Comparison of ENCODE assay signal across 20 cellular contexts in the genomic region with DNA sequence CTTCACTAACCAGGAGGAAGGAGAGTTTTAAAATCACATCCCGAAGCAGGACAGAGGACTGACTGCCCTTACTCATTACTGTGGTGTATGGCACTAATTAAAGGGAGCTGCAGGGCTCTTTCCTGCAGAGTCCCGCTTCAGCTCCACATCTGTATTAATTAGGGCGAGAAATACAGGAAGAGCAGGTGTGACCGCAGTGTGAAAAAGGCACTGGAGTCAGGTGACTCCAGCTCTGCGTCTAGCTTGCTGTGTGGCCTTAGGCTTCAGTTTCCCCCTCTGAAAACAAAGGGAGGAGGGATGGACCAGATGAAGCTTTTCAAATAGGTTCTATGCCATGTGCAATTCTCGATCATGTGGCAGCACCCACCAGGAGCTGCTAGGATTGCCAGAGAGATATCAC. TPM values are rescaled to one million over a fixed set of nuclear protein-coding genes. Genes with fewer than 3 reads are reported as not detected.
DNase-seq lines count a peak whose midpoint lies in the region; FAIRE-seq and TF ChIP-seq lines count a peak whose summit lies in the region.
"Had no signal": no experiment of that assay in that cellular context is flagged by ENCODE, and none has a peak within 500 bp of the region (broad histone marks: within the 10 kb centered on the region; RNA-seq: fewer than 3 reads in every experiment).

No MANE protein-coding gene starts in this region.

- 71 to 84% (median 76%) methylated on average over 6 of the region's 6 CpGs for WGBS in spleen, 5 donors

- no peak overlapping the region for H3K4me3 ChIP-seq in Jurkat, Clone E6-1 (ENCODE audit: low read length)
- H3K4me3 ChIP-seq in spleen (no peak overlapping the region), kidney (ENCODE audit: low read length in 2 of 2) (no peak overlapping the region)

- peaks cover 3% of the 10 kb centered on the region for H3K36me3 Mint-ChIP-seq in chondrocyte (ENCODE audit: low read depth)

- no peaks in the 10 kb centered on the region for H3K27me3 Mint-ChIP-seq in chondrocyte (ENCODE audit: low read depth)

- H3K27ac Mint-ChIP-seq in chondrocyte (ENCODE audit: unreplicated experiment) = no peak overlapping the region
- H3K27ac Mint-ChIP-seq: CD4-positive, alpha-beta T cell had no signal

- DNase-seq in NCI-H510A treated with DMSO at 0.1 percent for 48 hours (lab: John Stamatoyannopoulos, UW) (peak; percentile 6), NCI-H510A (lab: John Stamatoyannopoulos, UW) (no peak), chondrocyte (ENCODE audit: low spot score) (peak; percentile 1), spleen (peak; percentile 2), kidney (no peak), SK-N-DZ (ENCODE audit: low spot score) (no peak)
- DNase-seq in Jurkat, Clone E6-1 (ENCODE audit: low read depth, low spot score) = peak; percentile 15
- no peak for DNase-seq in stimulated activated naive CD4-positive, alpha-beta T cell treated with Interleukin-2 at 50 U/mL for 16 hours (lab: John Stamatoyannopoulos, UW)
- DNase-seq: CD4-positive, alpha-beta T cell; DMS153; KBM-7; NCI-H1105 treated with DMSO at 0.1 percent for 48 hours; NCI-H1930; SW 1271 had no signal

- H3K9me3 Mint-ChIP-seq in chondrocyte (ENCODE audit: low read depth) = no peaks in the 10 kb centered on the region
- H3K9me3 Mint-ChIP-seq: CD4-positive, alpha-beta T cell had no signal

- no peak for FAIRE-seq in kidney (lab: Jason Lieb, UNC)
- FAIRE-seq: A204.1, GM12892, GM18507, H1 had no signal

- no peak overlapping the region for H3K27ac ChIP-seq in spleen
- H3K27ac ChIP-seq in kidney (ENCODE audit: low read depth in 2 of 2, low read length in 2 of 2) = no peak overlapping the region

- intact Hi-C loops in spleen (cut with DNase I; ENCODE audit: low total_unique reads) (no loop called here), kidney (cut with DNase I) (no loop called here)

- H3K27me3 ChIP-seq in spleen (replicated peaks in 1 of 7) = peaks cover 0 to 17% (median 0%) of the 10 kb centered on the region in 7 donors

- H3K9me3 ChIP-seq in spleen = no peaks in the 10 kb centered on the region
- H3K9me3 ChIP-seq in kidney (ENCODE audit: control insufficient read depth in 1 of 2, low read length in 2 of 2) = no peaks in the 10 kb centered on the region

- no peak for TF ChIP-seq POLR2A in spleen (IDR thresholded peaks at IDR 0.05)

- peaks cover 0 to 17% (median 3%) of the 10 kb centered on the region in 6 donors for H3K4me1 ChIP-seq in spleen
- H3K4me1 ChIP-seq in kidney (ENCODE audit: control insufficient read depth in 1 of 2, insufficient read depth in 1 of 2, low read depth in 1 of 2, low read length in 2 of 2) = no peaks in the 10 kb centered on the region

- no peaks in the 10 kb centered on the region for H3K36me3 ChIP-seq in spleen
- no peaks in the 10 kb centered on the region for H3K36me3 ChIP-seq in kidney (ENCODE audit: control insufficient read depth in 1 of 2, insufficient read depth in 2 of 2, low read length in 2 of 2)

- peaks cover 4% of the 10 kb centered on the region for H3K4me1 Mint-ChIP-seq in chondrocyte (ENCODE audit: low read depth)

- H3K4me3 Mint-ChIP-seq in chondrocyte (ENCODE audit: unreplicated experiment) = no peak overlapping the region
- H3K4me3 Mint-ChIP-seq: CD4-positive, alpha-beta T cell had no signal

- TF ChIP-seq CTCF in chondrocyte (IDR thresholded peaks at IDR 0.05) (no peak), spleen (IDR thresholded peaks at IDR 0.05 in 8 of 11, conservative IDR thresholded peaks at IDR 0.05 in 3 of 11) (no peak), kidney (IDR thresholded peaks at IDR 0.05; ENCODE audit: borderline replicate concordance, extremely low read depth, insufficient read depth) (no peak)

- no peak overlapping the region for H3K9ac ChIP-seq in kidney (ENCODE audit: low read length in 2 of 2)

RNA-seq across cellular contexts. Expression of gene KIAA1755, which starts 34.0 kb away (rescaled TPM):
- polyA plus RNA-seq in Jurkat, Clone E6-1 (2012; ENCODE audit: insufficient read depth, insufficient read length) = not detected
- 17.6 to 18.8 TPM (median 17.8 TPM) in 3 replicates for total RNA-seq in chondrocyte
- total RNA-seq in spleen = 1 to 10 TPM in 6 of 7 donors, under 1 TPM in 1; 0.51 to 5.3 (median 3.5) TPM
- 1 to 10 TPM; 4.6 to 7.3 (median 4.8) TPM for polyA plus RNA-seq in spleen
- 5.1 TPM for total RNA-seq in kidney
- 1.5 TPM for polyA plus RNA-seq in kidney (ENCODE audit: insufficient read depth, low read depth, low replicate concordance)
- polyA plus RNA-seq in SK-N-DZ (2014; cell fraction: cytosol; rRNA removed) = 0.05 TPM in 1 of 2 replicates, not detected in the other
- polyA plus RNA-seq in SK-N-DZ (2014; cell fraction: nucleus; rRNA removed) = 0.24 TPM in 1 of 2 replicates, not detected in the other
- total RNA-seq: CD4-positive, alpha-beta T cell; H1; NCI-H460; SK-MEL-5 had no signal

Comparison
In these comparisons a context has a peak if more than half of its experiments do, and no peak if none do; other contexts are left out.
1. DNase-seq: peak in NCI-H510A treated with DMSO at 0.1 percent for 48 hours (single experiment), Jurkat, Clone E6-1 (single experiment), chondrocyte (single experiment) and spleen (single experiment); none in NCI-H510A (single experiment), kidney (single experiment), SK-N-DZ (single experiment) and stimulated activated naive CD4-positive, alpha-beta T cell treated with Interleukin-2 at 50 U/mL for 16 hours (single experiment).